1 cellular context compared by ENCODE assay signal in genomic region chr1:30738670-30739559, GRCh38.
TF ChIP-seq lines count a peak whose summit lies in the region.

No MANE protein-coding gene starts in this region.

TF ChIP-seq in HepG2, 621 proteins besides CTCF, POLR2A, EP300 and RAD21:
- no peak for TF ChIP-seq JDP2 (CRISPR knock-in tag; IDR thresholded peaks at IDR 0.05; ENCODE audit: borderline replicate concordance)
- peak; percentile 27; the same call in 1 of the 2 replicates for TF ChIP-seq ZNF768 (CRISPR knock-in tag; IDR thresholded peaks at IDR 0.05)
